ENCODE assay signal across 9 cellular contexts in the genomic region with DNA sequence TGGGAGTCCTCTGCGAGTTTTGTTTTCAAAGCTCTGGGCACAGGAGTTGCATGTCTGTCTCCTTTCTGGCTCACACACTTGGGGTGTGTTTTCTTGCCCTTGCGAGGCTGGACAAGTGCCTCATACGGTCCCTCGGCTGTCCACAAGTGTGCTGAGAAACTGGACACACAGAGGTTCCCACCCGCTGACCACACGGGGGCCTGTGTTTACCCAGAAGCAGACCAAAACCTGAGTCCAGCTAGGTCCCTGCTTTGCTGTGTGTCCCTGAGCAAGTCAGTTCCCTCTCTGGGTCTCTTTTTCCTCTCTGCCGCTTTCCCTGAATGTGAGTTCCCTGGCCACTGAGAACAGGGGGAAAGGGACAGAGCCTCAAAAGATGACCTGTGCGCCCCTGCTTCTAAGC. TPM values are rescaled to one million over a fixed set of nuclear protein-coding genes. Genes with fewer than 3 reads are reported as not detected.
DNase-seq lines count a peak whose midpoint lies in the region; ATAC-seq and TF ChIP-seq lines count a peak whose summit lies in the region.
"Had no signal": no experiment of that assay in that cellular context is flagged by ENCODE, and none has a peak within 500 bp of the region (broad histone marks: within the 10 kb centered on the region; RNA-seq: fewer than 3 reads in every experiment).

No MANE protein-coding gene starts in this region.

- no peak for ATAC-seq in activated naive CD4-positive, alpha-beta T cell treated with anti-CD3 and anti-CD28 coated beads, Interleukin-2, amount 50 U/mL, for 72 hours
- ATAC-seq in GM21360 (IDR thresholded peaks at IDR 0.05; ENCODE audit: unreplicated experiment) = no peak

- H3K36me3 Mint-ChIP-seq in activated CD4-positive, alpha-beta T cell treated with anti-CD3 and anti-CD28 coated beads, Interleukin-2, amount 10 ng/mL, durations not matched to agents 24 days and 14 days (ENCODE audit: low read depth) = peaks cover 45% of the 10 kb centered on the region
- H3K36me3 Mint-ChIP-seq in activated naive CD4-positive, alpha-beta T cell treated with anti-CD3 and anti-CD28 coated beads, Interleukin-2, amount 50 U/mL, for 72 hours = peaks cover 37 to 44% of the 10 kb centered on the region in 2 donors

- TF ChIP-seq POLR2A in erythroblast (IDR thresholded peaks at IDR 0.05; ENCODE audit: low read length) = no peak

- H3K27me3 ChIP-seq in layer of hippocampus (ENCODE audit: control insufficient read depth, insufficient read depth, low read length) = no peaks in the 10 kb centered on the region

- H3K27me3 Mint-ChIP-seq in activated CD4-positive, alpha-beta T cell treated with anti-CD3 and anti-CD28 coated beads, Interleukin-2, amount 10 ng/mL, durations not matched to agents 24 days and 14 days = no peaks in the 10 kb centered on the region

- DNase-seq in activated CD4-positive, alpha-beta T cell treated with anti-CD3 and anti-CD28 coated beads, Interleukin-2, amount 10 ng/mL, durations not matched to agents 24 days and 14 days = no peak
- no peak for DNase-seq in activated CD4-positive, alpha-beta T cell treated with anti-CD3 and anti-CD28 coated beads for 4 hours
- no peak for DNase-seq in activated naive CD4-positive, alpha-beta T cell treated with anti-CD3 and anti-CD28 coated beads, Interleukin-2, amount 50 U/mL, for 72 hours (ENCODE audit: low spot score in 2 of 2)
- no peak for DNase-seq in erythroblast (lab: John Stamatoyannopoulos, UW)
- DNase-seq in activated CD4-positive, alpha-beta T cell treated with anti-CD3 and anti-CD28 coated beads, Interleukin-2, amount 50 U/mL, for 1 hour = no peak

- peak overlapping the region; percentile 27 for H3K27ac ChIP-seq in layer of hippocampus (ENCODE audit: low read depth, low read length)
- H3K27ac ChIP-seq in temporal lobe (ENCODE audit: low read depth, low read length) = peak overlapping the region; percentile 27

- intact Hi-C loops in activated CD4-positive, alpha-beta T cell treated with anti-CD3 and anti-CD28 coated beads, Interleukin-2, amount 10 ng/mL, durations not matched to agents 24 days and 14 days (cut with micrococcal nuclease) = loop anchor here (1.0 to 10.0 kb wide), 5 partner anchors 11 to 357 kb away; a partner anchor contains a TSS

- H3K4me3 Mint-ChIP-seq in activated CD4-positive, alpha-beta T cell treated with anti-CD3 and anti-CD28 coated beads, Interleukin-2, amount 10 ng/mL, durations not matched to agents 24 days and 14 days = peak overlapping the region; percentile 91

- H3K27ac Mint-ChIP-seq in activated CD4-positive, alpha-beta T cell treated with anti-CD3 and anti-CD28 coated beads, Interleukin-2, amount 10 ng/mL, durations not matched to agents 24 days and 14 days = peak overlapping the region; percentile 99
- H3K27ac Mint-ChIP-seq in activated naive CD4-positive, alpha-beta T cell treated with anti-CD3 and anti-CD28 coated beads, Interleukin-2, amount 50 U/mL, for 72 hours = peak overlapping the region; percentile 91 to 99

- peaks cover 14% of the 10 kb centered on the region for H3K9me3 Mint-ChIP-seq in activated CD4-positive, alpha-beta T cell treated with anti-CD3 and anti-CD28 coated beads, Interleukin-2, amount 10 ng/mL, durations not matched to agents 24 days and 14 days
- H3K9me3 Mint-ChIP-seq in activated naive CD4-positive, alpha-beta T cell treated with anti-CD3 and anti-CD28 coated beads, Interleukin-2, amount 50 U/mL, for 72 hours = peaks cover 0 to 17% of the 10 kb centered on the region in 2 donors

- peaks cover 39% of the 10 kb centered on the region for H3K4me1 Mint-ChIP-seq in activated CD4-positive, alpha-beta T cell treated with anti-CD3 and anti-CD28 coated beads, Interleukin-2, amount 10 ng/mL, durations not matched to agents 24 days and 14 days

RNA-seq across cellular contexts. Expression of a gene that starts 0.7 kb away (rescaled TPM):
- total RNA-seq in activated CD4-positive, alpha-beta T cell treated with anti-CD3 and anti-CD28 coated beads, Interleukin-2, amount 10 ng/mL, durations not matched to agents 24 days and 14 days = 111 and 118 TPM in 2 replicates
- total RNA-seq in activated naive CD4-positive, alpha-beta T cell treated with anti-CD3 and anti-CD28 coated beads, Interleukin-2, amount 50 U/mL, for 72 hours = 100 to 1,000 TPM in 1 of 2 donors, 10 to 100 TPM in 1; 56.6 to 199 TPM
- 0.98 TPM for total RNA-seq in temporal lobe
- total RNA-seq: A673 had no signal

RNA-seq across cellular contexts. Expression of a gene that starts 39.4 kb away (rescaled TPM):
- 47.5 and 48.9 TPM in 2 replicates for total RNA-seq in activated CD4-positive, alpha-beta T cell treated with anti-CD3 and anti-CD28 coated beads, Interleukin-2, amount 10 ng/mL, durations not matched to agents 24 days and 14 days
- total RNA-seq in activated naive CD4-positive, alpha-beta T cell treated with anti-CD3 and anti-CD28 coated beads, Interleukin-2, amount 50 U/mL, for 72 hours = 10 to 100 TPM; 21.8 to 76.6 TPM
- total RNA-seq in temporal lobe = 1.7 TPM

Comparison
In these comparisons a context has a peak if more than half of its experiments do, and no peak if none do; other contexts are left out.
1. RNA of a gene that starts 0.7 kb away (total RNA-seq): 56.6 to 199 TPM in activated naive CD4-positive, alpha-beta T cell treated with anti-CD3 and anti-CD28 coated beads, Interleukin-2, amount 50 U/mL, for 72 hours and 111 to 118 TPM in activated CD4-positive, alpha-beta T cell treated with anti-CD3 and anti-CD28 coated beads, Interleukin-2, amount 10 ng/mL, durations not matched to agents 24 days and 14 days; 0.98 TPM in temporal lobe (single experiment); every median in the first group is over 10 times any median in the second.